In the genomic region with DNA sequence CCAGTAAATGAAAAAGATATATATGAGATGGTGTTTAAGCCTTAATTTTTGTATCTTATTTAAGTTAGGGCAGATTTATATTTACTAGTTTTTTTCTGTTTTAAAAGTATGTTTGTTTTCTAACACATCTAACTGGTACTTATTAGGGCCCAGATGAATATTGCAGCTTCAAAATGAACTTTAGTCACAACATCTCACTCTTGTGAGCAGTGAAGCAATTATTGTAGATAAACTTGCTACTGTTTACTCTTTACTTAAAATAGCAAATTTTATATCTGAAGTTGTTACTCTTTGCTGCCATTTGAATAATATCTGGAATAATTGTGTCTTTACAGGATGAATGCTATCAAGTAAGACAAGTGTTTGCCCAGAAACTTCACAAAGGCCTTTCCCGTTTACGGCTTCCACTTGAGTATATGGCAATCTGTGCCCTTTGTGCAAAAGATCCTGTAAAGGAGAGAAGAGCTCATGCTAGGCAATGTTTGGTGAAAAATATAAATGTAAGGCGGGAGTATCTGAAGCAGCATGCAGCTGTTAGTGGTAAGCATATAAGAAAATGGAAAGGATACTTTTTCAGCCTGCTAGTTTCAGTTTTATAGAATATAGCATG, we compare ENCODE assay signal across 12 cellular contexts.
"Had no signal": no experiment of that assay in that cellular context is flagged by ENCODE, and none has a peak within 500 bp of the region (broad histone marks: within the 10 kb centered on the region; RNA-seq: fewer than 3 reads in every experiment).

No MANE protein-coding gene starts in this region.

- DNase-seq: activated CD4-positive, alpha-beta memory T cell treated with anti-CD3 and anti-CD28 coated beads for 36 hours; activated CD4-positive, alpha-beta T cell treated with anti-CD3 and anti-CD28 coated beads for 36 hours; activated naive CD4-positive, alpha-beta T cell treated with anti-CD3 and anti-CD28 coated beads, Interleukin-2, amount 10 ng/mL, durations not matched to agents 7 days and 5 days; activated T-cell treated with anti-CD3 and anti-CD28 coated beads, Interleukin-2, amount 50 U/mL, for 24 hours; kidney; nucleus accumbens; posterior cingulate gyrus; stimulated activated CD4-positive, alpha-beta T cell treated with anti-CD3 and anti-CD28 coated beads, Interleukin-4, amount 100 ng/mL, for 4 hours; stimulated activated CD8-positive, alpha-beta memory T cell treated with anti-CD3 and anti-CD28 coated beads, Interleukin-4, amount 100 ng/mL, for 48 hours; stimulated activated naive CD4-positive, alpha-beta T cell treated with Interleukin-2 at 50 U/mL for 16 hours; substantia nigra; trophoblast cell had no signal

- ATAC-seq: activated CD4-positive, alpha-beta T cell treated with anti-CD3 and anti-CD28 coated beads for 36 hours had no signal
